8 cellular contexts compared by ENCODE assay signal in the genomic region with DNA sequence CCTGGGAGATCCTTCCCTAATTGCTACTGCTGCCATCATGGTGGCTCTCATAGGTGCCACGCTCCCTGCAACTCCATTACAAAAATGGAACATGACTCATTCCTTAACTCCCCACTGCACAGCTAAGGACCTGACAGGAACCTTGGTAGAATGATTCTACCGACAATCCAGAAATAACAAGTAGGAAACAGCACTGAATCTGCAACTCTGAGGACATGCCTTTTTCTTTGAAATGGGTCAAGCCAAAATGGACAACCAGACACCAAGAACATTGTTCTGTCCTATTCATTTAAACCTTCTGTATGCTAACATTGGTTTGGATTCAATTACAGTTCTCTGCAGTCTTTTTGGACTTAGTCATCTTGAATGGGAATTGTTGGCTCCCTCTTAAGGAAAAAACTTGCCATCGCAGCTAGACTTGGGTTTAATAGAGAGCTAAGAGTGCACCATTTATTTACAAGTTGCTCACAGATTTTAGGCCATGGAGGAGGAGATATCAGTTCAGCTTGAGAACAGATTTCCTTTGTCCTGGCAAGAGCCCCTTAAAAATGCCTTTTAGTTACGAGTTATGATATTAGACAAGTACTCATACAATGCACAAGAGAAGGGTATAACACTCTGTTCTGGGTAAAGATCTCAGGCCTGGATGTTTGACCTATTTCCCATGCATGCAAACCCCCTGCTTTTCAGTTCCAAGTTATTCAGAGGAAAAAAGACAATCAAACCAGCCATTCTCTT. TPM values are rescaled to one million over a fixed set of nuclear protein-coding genes. Genes with fewer than 3 reads are reported as not detected.
DNase-seq lines count a peak whose midpoint lies in the region; ATAC-seq and TF ChIP-seq lines count a peak whose summit lies in the region.

No MANE protein-coding gene starts in this region.

- H3K4me1 Mint-ChIP-seq in MCF 10A (ENCODE audit: insufficient read depth, unreplicated experiment): peaks cover 14% of the 10 kb centered on the region

- BruUV-seq in MCF 10A (replicated peaks; lab: Mats Ljungman, UMichigan): no TSS peak

- POLR2A ChIA-PET in MCF 10A (lab: Yijun Ruan, JAX): interaction anchor here (0.6 to 1.0 kb wide), 3 partner anchors 9 to 455 kb away, joined by 3 to 5 read pairs (median 4); no protein-coding TSS in a partner anchor

- H3K4me1 ChIP-seq in breast epithelium: no peaks in the 10 kb centered on the region

- H3K27me3 ChIP-seq in breast epithelium: no peaks in the 10 kb centered on the region

- H3K36me3 ChIP-seq in breast epithelium: no peaks in the 10 kb centered on the region

- no peaks in the 10 kb centered on the region for H3K36me3 Mint-ChIP-seq in MCF 10A (ENCODE audit: insufficient read depth, unreplicated experiment)

- TF ChIP-seq POLR2A in breast epithelium (IDR thresholded peaks at IDR 0.05): no peak

- H3K4me3 Mint-ChIP-seq in MCF 10A (ENCODE audit: unreplicated experiment): no peak overlapping the region

- peaks cover 22% of the 10 kb centered on the region for H3K27me3 Mint-ChIP-seq in MCF 10A (ENCODE audit: insufficient read depth, unreplicated experiment)

- intact Hi-C loops in MCF 10A (cut with micrococcal nuclease) (no loop called here), breast epithelium (cut with DNase I; ENCODE audit: low total_unique reads) (no loop called here)

- TF ChIP-seq CTCF in MCF 10A (IDR thresholded peaks at IDR 0.05; ENCODE audit: unreplicated experiment): peak; percentile 31
- TF ChIP-seq CTCF in breast epithelium (IDR thresholded peaks at IDR 0.05): peak in 1 of 3 donors; percentile 32

- H3K4me3 ChIP-seq in breast epithelium: no peak overlapping the region

- peak overlapping the region; percentile 71 for H3K27ac Mint-ChIP-seq in MCF 10A (ENCODE audit: low read depth, unreplicated experiment)

- DNase-seq in MCF 10A (ENCODE audit: unreplicated experiment) (peak; percentile 71), breast epithelium (ENCODE audit: low spot score in 2 of 2) (no peak), MV-4-11 (lab: John Stamatoyannopoulos, UW) (peak; percentile 72), amniotic stem cell (lab: John Stamatoyannopoulos, UW) (peak; percentile 81), iris pigment epithelial cell (ENCODE audit: low read depth) (peak; percentile 86)
- DNase-seq in activated T-cell treated with anti-CD3 and anti-CD28 coated beads, Interleukin-2, amount 50 U/mL, for 1 hour: no peak

- H3K9me3 Mint-ChIP-seq in MCF 10A (ENCODE audit: unreplicated experiment): no peaks in the 10 kb centered on the region

- H3K27ac ChIP-seq in breast epithelium: no peak overlapping the region

- CTCF ChIA-PET in MCF 10A (lab: Yijun Ruan, JAX): interaction anchor here (0.5 to 10.1 kb wide), 21 partner anchors 9 to 984 kb away, joined by 3 to 112 read pairs (median 4); a partner anchor contains a TSS

- no peak for ATAC-seq in HG03097 (IDR thresholded peaks at IDR 0.05; ENCODE audit: low FRiP score, unreplicated experiment)
- ATAC-seq in HG02870 (IDR thresholded peaks at IDR 0.05; ENCODE audit: unreplicated experiment): no peak

- no peaks in the 10 kb centered on the region for H3K9me3 ChIP-seq in breast epithelium

RNA-seq across cellular contexts. Expression of a gene that starts 20.9 kb away (rescaled TPM):
- total RNA-seq in MCF 10A (2022) (40.8 and 57.3 TPM in 2 replicates), breast epithelium (10 to 100 TPM; 26.6 to 37.0 (median 29.4) TPM)

Comparison
In these comparisons a context has a peak if more than half of its experiments do, and no peak if none do; other contexts are left out.
1. DNase-seq: peak in MCF 10A (single experiment), MV-4-11 (single experiment), amniotic stem cell (single experiment) and iris pigment epithelial cell (single experiment); none in breast epithelium (0 of 2) and activated T-cell treated with anti-CD3 and anti-CD28 coated beads, Interleukin-2, amount 50 U/mL, for 1 hour (single experiment).